10 cellular contexts compared by ENCODE assay signal in the genomic region with DNA sequence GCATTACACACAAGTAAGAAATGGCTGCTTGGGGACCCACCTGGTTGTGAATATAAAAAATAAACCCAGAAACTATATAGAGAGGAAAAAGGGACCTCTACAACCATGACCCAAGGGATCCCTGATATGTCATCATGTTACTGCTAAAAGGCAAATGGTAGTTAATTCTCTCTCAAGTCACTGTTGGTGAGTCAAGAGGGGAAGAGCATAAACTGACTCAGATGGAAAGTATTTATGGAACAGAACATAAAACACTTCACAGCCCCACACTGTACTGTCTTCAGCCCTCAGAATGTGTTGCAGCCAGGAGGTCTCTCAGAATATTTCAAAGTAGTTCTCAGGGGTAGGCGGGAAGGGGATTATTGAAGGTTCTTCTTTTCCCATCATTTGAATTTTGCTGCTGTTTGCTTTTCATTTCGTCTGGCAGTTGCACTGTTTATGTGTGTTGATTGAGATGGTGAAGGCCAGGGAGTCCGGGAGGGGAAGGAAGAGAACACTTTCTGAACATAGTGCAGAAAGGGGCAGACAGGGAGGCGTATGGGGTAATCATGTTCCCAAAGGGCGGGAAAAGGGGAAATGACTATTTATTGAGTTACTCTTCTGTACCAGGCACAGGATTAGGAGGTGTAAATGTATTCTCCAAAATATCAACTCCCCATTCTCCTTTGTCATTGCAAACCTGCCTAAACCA.
DNase-seq lines count a peak whose midpoint lies in the region; ATAC-seq, FAIRE-seq and TF ChIP-seq lines count a peak whose summit lies in the region.
"Had no signal": no experiment of that assay in that cellular context is flagged by ENCODE, and none has a peak within 500 bp of the region (broad histone marks: within the 10 kb centered on the region; RNA-seq: fewer than 3 reads in every experiment).

No MANE protein-coding gene starts in this region.

- DNase-seq in GM04503 (ENCODE audit: low read depth) (peak; percentile 50), KBM-7 (peak; percentile 2), pulmonary artery endothelial cell (ENCODE audit: low read depth, low spot score) (peak; percentile 29), NCI-H446 treated with DMSO at 0.1 percent for 48 hours (lab: John Stamatoyannopoulos, UW) (no peak), stomach (no peak), natural killer cell (no peak)
- DNase-seq: cortex of kidney, NCI-H2081 treated with DMSO at 0.1 percent for 48 hours had no signal

- no peaks in the 10 kb centered on the region for H3K9me3 Mint-ChIP-seq in natural killer cell

- H3K27me3 ChIP-seq in stomach, result no peaks in the 10 kb centered on the region

- no peaks in the 10 kb centered on the region for H3K9me3 ChIP-seq in stomach

- no peaks in the 10 kb centered on the region for H3K4me1 Mint-ChIP-seq in natural killer cell

- peaks cover 0 to 8% (median 3%) of the 10 kb centered on the region in 4 donors for H3K4me1 ChIP-seq in stomach

- no peaks in the 10 kb centered on the region for H3K36me3 Mint-ChIP-seq in natural killer cell

- H3K27me3 Mint-ChIP-seq in natural killer cell (ENCODE audit: low read depth in 2 of 2), result no peaks in the 10 kb centered on the region

- H3K27ac ChIP-seq in stomach, result no peak overlapping the region

- peak; percentile 46 for FAIRE-seq in endometrium (lab: Jason Lieb, UNC)

- in situ Hi-C loops in KBM-7 (cut with MboI; ENCODE audit: low pct_unique_long_range_greater_than_20kb, low sequenced_read_pairs), result no loop called here

- no peak for TF ChIP-seq CTCF in stomach (IDR thresholded peaks at IDR 0.05)
- no peak for TF ChIP-seq CTCF in natural killer cell (IDR thresholded peaks at IDR 0.05)

- TF ChIP-seq POLR2A in stomach (IDR thresholded peaks at IDR 0.05), result no peak

- intact Hi-C loops in stomach (cut with DNase I; ENCODE audit: low total_unique reads), result no loop called here
- intact Hi-C loops in natural killer cell (cut with micrococcal nuclease), result no loop called here

- 66 to 73% (median 70%) methylated on average over 5 of the region's 5 CpGs for WGBS in stomach, 5 donors

- H3K4me3 ChIP-seq in stomach, result no peak overlapping the region

- no peak overlapping the region for H3K4me3 Mint-ChIP-seq in natural killer cell

- ATAC-seq in HG03025 (IDR thresholded peaks at IDR 0.05; ENCODE audit: low FRiP score, unreplicated experiment) (no peak), natural killer cell (no peak)

- no peak for TF ChIP-seq EP300 in stomach (IDR thresholded peaks at IDR 0.05)

- H3K36me3 ChIP-seq in stomach, result no peaks in the 10 kb centered on the region

- no peak overlapping the region for H3K27ac Mint-ChIP-seq in natural killer cell

Comparison
In these comparisons a context has a peak if more than half of its experiments do, and no peak if none do; other contexts are left out.
1. DNase-seq: peak in GM04503 (single experiment), KBM-7 (single experiment) and pulmonary artery endothelial cell (single experiment); none in NCI-H446 treated with DMSO at 0.1 percent for 48 hours (single experiment), stomach (single experiment) and natural killer cell (single experiment).